9 cellular contexts compared by ENCODE assay signal in the genomic region with DNA sequence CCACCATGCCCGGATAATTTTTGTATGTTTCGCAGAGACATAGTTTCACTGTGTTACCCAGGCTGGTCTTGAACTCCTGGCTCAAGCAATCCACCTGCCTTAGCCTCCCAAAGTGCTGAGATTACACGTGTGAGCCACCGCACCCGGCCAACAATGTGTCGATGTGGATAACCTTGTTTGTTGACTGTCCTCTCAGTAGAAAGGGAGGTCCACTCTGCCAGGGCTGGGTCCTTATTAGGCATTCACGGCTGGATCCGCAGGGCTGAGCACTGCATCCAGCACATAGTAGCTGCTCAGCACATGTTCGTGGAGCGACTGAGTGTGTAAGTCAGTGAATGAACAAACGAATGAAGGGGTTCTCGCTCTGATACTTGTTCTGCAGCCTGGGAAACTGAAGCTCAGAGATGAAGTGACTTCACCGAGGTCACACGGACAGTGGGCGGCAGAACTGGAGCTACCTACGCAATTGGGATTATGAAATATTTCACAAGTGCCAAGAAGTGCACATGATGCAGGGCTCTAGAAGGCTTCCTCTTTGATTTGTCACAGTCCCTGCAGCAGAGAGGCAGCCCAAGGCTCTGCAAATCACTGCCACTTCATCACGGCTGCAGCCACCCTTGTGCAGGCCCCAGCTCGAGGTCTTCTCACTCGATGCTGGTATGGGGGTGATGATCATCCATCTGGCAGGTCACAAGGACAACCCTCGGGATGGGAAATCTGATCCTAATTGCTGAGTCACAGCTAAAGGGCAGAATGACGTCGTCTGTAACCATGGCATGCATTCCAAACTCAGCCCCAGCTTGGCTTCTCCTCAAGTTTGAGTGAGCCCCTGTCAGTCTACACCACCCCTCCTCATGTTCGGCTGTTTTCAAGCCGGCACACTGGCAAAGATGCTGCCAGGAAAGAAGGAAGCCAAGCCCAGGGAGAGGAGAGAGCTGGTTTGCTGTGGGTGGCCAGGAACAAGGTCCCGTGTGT. TPM values are rescaled to one million over a fixed set of nuclear protein-coding genes. Genes with fewer than 3 reads are reported as not detected.
A peak's percentile ranks its signal among the peaks of the same experiment; 100 is the strongest.
DNase-seq lines count a peak whose midpoint lies in the region; ATAC-seq, FAIRE-seq and TF ChIP-seq lines count a peak whose summit lies in the region.
"Had no signal": no experiment of that assay in that cellular context is flagged by ENCODE, and none has a peak within 500 bp of the region (broad histone marks: within the 10 kb centered on the region; RNA-seq: fewer than 3 reads in every experiment).

No MANE protein-coding gene starts in this region.

- no peaks in the 10 kb centered on the region for H3K9me3 Mint-ChIP-seq in central memory CD8-positive, alpha-beta T cell
- H3K9me3 Mint-ChIP-seq: T-cell had no signal

- H3K27me3 ChIP-seq in kidney epithelial cell (ENCODE audit: control insufficient read depth, insufficient read depth, low read length) (peaks cover 4% of the 10 kb centered on the region), small intestine (ENCODE audit: control insufficient read depth in 2 of 2, insufficient read depth in 2 of 2, low read length in 2 of 2) (no peaks in the 10 kb centered on the region), H7 (ENCODE audit: control insufficient read depth, insufficient read depth, low read length) (peaks cover 3% of the 10 kb centered on the region)

- no peak overlapping the region for H3K27ac Mint-ChIP-seq in central memory CD8-positive, alpha-beta T cell (ENCODE audit: low read depth)

- no peaks in the 10 kb centered on the region for H3K9me3 ChIP-seq in small intestine (ENCODE audit: control insufficient read depth, low read depth)

- ATAC-seq in central memory CD8-positive, alpha-beta T cell (replicated peaks; ENCODE audit: extremely low read depth, poor library complexity, severe bottlenecking), result peak; percentile 40
- no peak for ATAC-seq in GM21526 (IDR thresholded peaks at IDR 0.05; ENCODE audit: low FRiP score, unreplicated experiment)

- peaks cover 14% of the 10 kb centered on the region for H3K4me1 Mint-ChIP-seq in central memory CD8-positive, alpha-beta T cell

- H3K36me3 ChIP-seq in kidney epithelial cell (ENCODE audit: control insufficient read depth, insufficient read depth, low read length), result no peaks in the 10 kb centered on the region
- H3K36me3 ChIP-seq in small intestine (ENCODE audit: control insufficient read depth in 2 of 2, insufficient read depth in 2 of 2, low read length in 2 of 2), result no peaks in the 10 kb centered on the region
- no peaks in the 10 kb centered on the region for H3K36me3 ChIP-seq in H7 (replicated peaks; ENCODE audit: control insufficient read depth, insufficient read depth, low read length)

- H3K4me3 Mint-ChIP-seq in central memory CD8-positive, alpha-beta T cell, result no peak overlapping the region

- H3K4me3 ChIP-seq in kidney epithelial cell (ENCODE audit: low read depth, low read length) (no peak overlapping the region), small intestine (ENCODE audit: low read depth in 1 of 2, low read length in 2 of 2) (no peak overlapping the region), H7 (ENCODE audit: insufficient read depth, low read depth, low read length) (no peak overlapping the region)

- H3K4me1 ChIP-seq in small intestine (ENCODE audit: control insufficient read depth in 2 of 2, insufficient read depth in 1 of 2, low read depth in 1 of 2, low read length in 1 of 2), result peaks cover 0 to 4% of the 10 kb centered on the region in 2 donors

- H3K27ac ChIP-seq in small intestine (ENCODE audit: low read depth in 1 of 2, low read length in 1 of 2), result peak overlapping the region; percentile 52 to 87

- FAIRE-seq in small intestine (lab: Jason Lieb, UNC), result no peak

- TF ChIP-seq CTCF in kidney epithelial cell (IDR thresholded peaks at IDR 0.05; ENCODE audit: insufficient read depth, low read length, poor library complexity, severe bottlenecking), result no peak

- no peaks in the 10 kb centered on the region for H3K27me3 Mint-ChIP-seq in central memory CD8-positive, alpha-beta T cell
- H3K27me3 Mint-ChIP-seq: T-cell had no signal

- WGBS in small intestine, 3 donors, result 41 to 51% (median 46%) methylated on average over 25 of the region's 25 CpGs

- DNase-seq in H4 (ENCODE audit: low spot score) (peak; percentile 97), NOMO-1 (lab: John Stamatoyannopoulos, UW; ENCODE audit: unreplicated experiment in 2 of 2) (peak; percentile 92 to 97), kidney epithelial cell (ENCODE audit: low read depth) (peak; percentile 73), small intestine (peak; percentile 66), H7 (no peak), NCI-H526 treated with DMSO at 0.1 percent for 48 hours (lab: John Stamatoyannopoulos, UW) (no peak)
- DNase-seq in central memory CD8-positive, alpha-beta T cell (ENCODE audit: low spot score in 2 of 2), result no peak

- peaks cover 2% of the 10 kb centered on the region for H3K36me3 Mint-ChIP-seq in central memory CD8-positive, alpha-beta T cell (ENCODE audit: insufficient read depth)
- H3K36me3 Mint-ChIP-seq: T-cell had no signal

RNA-seq across cellular contexts. Expression of gene SNN, which starts 28.0 kb away (rescaled TPM):
- total RNA-seq in H4 (2014; rRNA removed; shearing (Covaris generic)), result 13.7 and 14.9 TPM in 2 replicates
- total RNA-seq in kidney epithelial cell, result 31.0 and 32.9 TPM in 2 replicates
- 10 to 100 TPM in 1 of 3 donors, 1 to 10 TPM in 2; 9.6 to 15.7 (median 9.7) TPM for polyA plus RNA-seq in small intestine
- 34.1 and 34.9 TPM in 2 replicates for total RNA-seq in H7 (2014; rRNA removed; shearing (Covaris generic))

RNA-seq across cellular contexts. Expression of gene LITAF, which starts 53.5 kb away (rescaled TPM):
- 98.1 and 120 TPM in 2 replicates for total RNA-seq in H4 (2014; rRNA removed; shearing (Covaris generic))
- 55.8 and 61.6 TPM in 2 replicates for total RNA-seq in kidney epithelial cell
- polyA plus RNA-seq in small intestine, result 100 to 1,000 TPM in 1 of 3 donors, 10 to 100 TPM in 2; 44.7 to 112 (median 47.8) TPM
- 71.8 and 85.6 TPM in 2 replicates for total RNA-seq in H7 (2014; rRNA removed; shearing (Covaris generic))

Comparison
In these comparisons a context has a peak if more than half of its experiments do, and no peak if none do; other contexts are left out.
1. DNase-seq: peak in H4 (single experiment), NOMO-1 (2 of 2), kidney epithelial cell (single experiment) and small intestine (single experiment); none in central memory CD8-positive, alpha-beta T cell (0 of 2), H7 (single experiment) and NCI-H526 treated with DMSO at 0.1 percent for 48 hours (single experiment).